19 cellular contexts compared by ENCODE assay signal in genomic region chr2:155115856-155116255, GRCh38.
"Had no signal": no experiment of that assay in that cellular context is flagged by ENCODE, and none has a peak within 500 bp of the region (broad histone marks: within the 10 kb centered on the region; RNA-seq: fewer than 3 reads in every experiment).

No MANE protein-coding gene starts in this region.

- H3K36me3 ChIP-seq: gastroesophageal sphincter, heart left ventricle, neutrophil, pancreas, right lobe of liver, transverse colon, upper lobe of right lung, uterus had no signal

- H3K4me1 ChIP-seq: gastroesophageal sphincter, heart left ventricle, pancreas, right lobe of liver, transverse colon, upper lobe of right lung, uterus had no signal

- H3K79me2 ChIP-seq: hepatocyte had no signal

- H3K27ac ChIP-seq: dorsolateral prefrontal cortex, gastroesophageal sphincter, heart left ventricle, hepatocyte, neutrophil, pancreas, right lobe of liver, transverse colon, upper lobe of right lung, uterus had no signal

- H3K4me3 ChIP-seq: dorsolateral prefrontal cortex, gastroesophageal sphincter, heart left ventricle, hepatocyte, lung, pancreas, right lobe of liver, transverse colon, upper lobe of right lung, uterus had no signal

- FAIRE-seq: kidney, pancreas, small intestine had no signal

- DNase-seq: dorsolateral prefrontal cortex; effector CD4-positive, alpha-beta T cell; heart left ventricle; kidney; natural killer cell; pancreas; right lobe of liver; small intestine; stimulated activated CD4-positive, alpha-beta T cell treated with anti-CD3 and anti-CD28 coated beads, Interleukin-15, amount 100 ng/mL, for 24 hours; stimulated activated CD4-positive, alpha-beta T cell treated with anti-CD3 and anti-CD28 coated beads, Interleukin-2, amount 100 ng/mL, for 48 hours; stimulated activated naive B cell treated with anti-CD40 and anti-IgM and Interleukin-4, amounts not matched to agents 10 μg/mL and 1 μg/mL and 100 μg/mL, for 72 hours; transverse colon; upper lobe of right lung; uterus had no signal

- H3K4me2 ChIP-seq: hepatocyte had no signal

- H3K9me3 ChIP-seq: gastroesophageal sphincter, neutrophil, pancreas, right lobe of liver, transverse colon, upper lobe of right lung, uterus had no signal

- H3K27me3 ChIP-seq: dorsolateral prefrontal cortex, gastroesophageal sphincter, heart left ventricle, hepatocyte, neutrophil, pancreas, right lobe of liver, transverse colon, upper lobe of right lung, uterus had no signal

- H2AFZ ChIP-seq: hepatocyte had no signal

- ATAC-seq: gastroesophageal sphincter; heart left ventricle; left lobe of liver; natural killer cell; pancreas; right lobe of liver; stimulated activated naive B cell treated with anti-CD40 and anti-IgM and Interleukin-4, amounts not matched to agents 10 μg/mL and 1 μg/mL and 100 μg/mL, for 72 hours; upper lobe of right lung had no signal
